ENCODE assay signal across 20 cellular contexts in the genomic region with DNA sequence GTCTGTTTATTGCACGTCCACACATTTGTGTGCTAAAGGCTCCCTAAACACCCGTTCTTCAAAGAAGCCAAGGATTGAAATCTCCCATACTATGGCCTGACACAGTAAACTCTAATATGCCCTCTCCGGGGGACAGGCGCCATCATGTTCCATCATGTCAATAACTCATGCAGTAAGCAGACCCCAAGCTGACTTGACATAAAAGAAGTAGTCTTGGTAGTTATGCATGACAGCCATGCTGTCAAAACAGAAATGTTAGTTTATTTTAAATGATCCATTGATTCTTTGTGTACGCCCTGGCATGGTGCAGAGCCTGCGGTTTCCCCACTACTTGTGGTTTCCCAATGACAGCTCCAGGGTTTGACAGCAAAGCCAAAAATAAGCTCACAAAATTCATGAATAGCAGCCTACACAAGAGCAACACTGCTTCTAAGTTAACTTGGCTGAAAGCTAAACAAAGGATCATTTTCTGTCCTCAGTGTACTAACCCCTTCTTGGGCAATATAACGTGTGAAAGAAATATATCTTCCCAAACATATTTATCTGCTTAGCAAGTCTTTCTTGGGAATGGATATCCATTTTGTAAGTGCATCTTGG. TPM values are rescaled to one million over a fixed set of nuclear protein-coding genes. Genes with fewer than 3 reads are reported as not detected.
A peak's percentile ranks its signal among the peaks of the same experiment; 100 is the strongest.
DNase-seq lines count a peak whose midpoint lies in the region; ATAC-seq and TF ChIP-seq lines count a peak whose summit lies in the region.
"Had no signal": no experiment of that assay in that cellular context is flagged by ENCODE, and none has a peak within 500 bp of the region (broad histone marks: within the 10 kb centered on the region; RNA-seq: fewer than 3 reads in every experiment).

No MANE protein-coding gene starts in this region.

- H3K27me3 ChIP-seq in mammary epithelial cell (ENCODE audit: insufficient read depth, low read length) (no peaks in the 10 kb centered on the region), breast epithelium (no peaks in the 10 kb centered on the region)
- H3K27me3 ChIP-seq: SJCRH30, testis had no signal

- H3K4me3 ChIP-seq in mammary epithelial cell (replicated peaks in 1 of 3; ENCODE audit: insufficient read depth in 1 of 3, low read depth in 2 of 3, low read length in 3 of 3), result no peak overlapping the region
- H3K4me3 ChIP-seq in breast epithelium, result no peak overlapping the region
- H3K4me3 ChIP-seq: A549, SJCRH30, testis had no signal

- DNase-seq in mammary epithelial cell (peak; percentile 55), breast epithelium (ENCODE audit: low spot score in 2 of 2) (no peak), NOMO-1 treated with DMSO at 0.1 percent for 48 hours (lab: John Stamatoyannopoulos, UW; ENCODE audit: unreplicated experiment) (peak; percentile 58), fibroblast of gingiva (ENCODE audit: low read depth) (peak; percentile 91), Ammon's horn (ENCODE audit: low spot score) (no peak), NCI-H774 (lab: John Stamatoyannopoulos, UW) (no peak), kidney tubule cell (ENCODE audit: low spot score) (no peak)
- DNase-seq: activated CD4-positive, alpha-beta T cell treated with anti-CD3 and anti-CD28 coated beads, Interleukin-2, amount 50 U/mL, for 48 hours; activated gamma-delta T cell; amniotic stem cell; KBM-7; natural killer cell; NCI-H2081 treated with DMSO at 0.1 percent for 48 hours; NCI-H526; SJCRH30; testis had no signal

- no peak overlapping the region for H3K27ac ChIP-seq in mammary epithelial cell (ENCODE audit: insufficient read depth, low read depth, low read length)
- H3K27ac ChIP-seq in breast epithelium, result no peak overlapping the region
- H3K27ac ChIP-seq: A549, SJCRH30, testis had no signal

- no peak for TF ChIP-seq CTCF in mammary epithelial cell (conservative IDR thresholded peaks at IDR 0.05 in 1 of 2, IDR thresholded peaks at IDR 0.05 in 1 of 2; ENCODE audit: extremely low read depth in 1 of 2, insufficient read depth in 1 of 2, low read depth in 1 of 2, low read length in 2 of 2)
- TF ChIP-seq CTCF in breast epithelium (IDR thresholded peaks at IDR 0.05), result no peak

- H3K9me3 ChIP-seq in mammary epithelial cell (replicated peaks; ENCODE audit: insufficient read depth, low read length) (no peaks in the 10 kb centered on the region), breast epithelium (no peaks in the 10 kb centered on the region)
- H3K9me3 ChIP-seq: A549, SJCRH30, testis had no signal

- H3K4me1 ChIP-seq in mammary epithelial cell (ENCODE audit: insufficient read depth, low read length) (peaks cover 35% of the 10 kb centered on the region), breast epithelium (no peaks in the 10 kb centered on the region)
- H3K4me1 ChIP-seq: A549, SJCRH30, testis had no signal

- intact Hi-C loops in mammary epithelial cell (cut with micrococcal nuclease) (loop anchor here (10.0 kb wide), 2 partner anchors 59 to 269 kb away; partner anchors contain the start of gene NF2), breast epithelium (cut with DNase I; ENCODE audit: low total_unique reads) (no loop called here)

- H3K36me3 ChIP-seq in mammary epithelial cell (ENCODE audit: insufficient read depth, low read length) (peaks cover 13% of the 10 kb centered on the region), breast epithelium (no peaks in the 10 kb centered on the region)

- no peak for TF ChIP-seq POLR2A in breast epithelium (IDR thresholded peaks at IDR 0.05)

- no TSS peak for BruUV-seq in mammary epithelial cell (replicated peaks; lab: Mats Ljungman, UMichigan)

- ATAC-seq in GM21381 (IDR thresholded peaks at IDR 0.05; ENCODE audit: unreplicated experiment), result no peak
- ATAC-seq: A549, natural killer cell had no signal

- H4K20me1 ChIP-seq in mammary epithelial cell (ENCODE audit: insufficient read depth, low read length), result no peaks in the 10 kb centered on the region

- 27% methylated on average over 7 of the region's 7 CpGs for WGBS in mammary epithelial cell (ENCODE audit: low coverage, missing lambda C conversion rate)

- in situ Hi-C loops in mammary epithelial cell (cut with MboI; ENCODE audit: low sequenced_read_pairs in 2 of 2), result no loop called here

- CTCF ChIA-PET in mammary epithelial cell (lab: Charles Lee; ENCODE audit: low non-redundant PET), result no interaction called here

- no peak overlapping the region for H3K4me2 ChIP-seq in mammary epithelial cell (ENCODE audit: insufficient read depth, low read depth, low read length)
- H3K4me2 ChIP-seq: A549 had no signal

- H3K9ac ChIP-seq in mammary epithelial cell (ENCODE audit: insufficient read depth, low read length), result no peak overlapping the region

- no peak overlapping the region for H2AFZ ChIP-seq in mammary epithelial cell (ENCODE audit: low read depth, low read length)

- no peaks in the 10 kb centered on the region for H3K79me2 ChIP-seq in mammary epithelial cell (ENCODE audit: insufficient read depth, low read length)

- dilution Hi-C loops in mammary epithelial cell (cut with HindIII; ENCODE audit: low sequenced_read_pairs), result no loop called here

RNA-seq across cellular contexts. Expression of gene CABP7, which starts 56.5 kb away (rescaled TPM):
- total RNA-seq in mammary epithelial cell (under 1 TPM in 1 of 2 donors, not detected in 1; under 0.01 TPM), breast epithelium (not detected)
- not detected for polyA plus RNA-seq in mammary epithelial cell
- not detected for polyA minus RNA-seq in mammary epithelial cell
- total RNA-seq: epithelial cell of proximal tubule, mesenteric fat pad had no signal

RNA-seq across cellular contexts. Expression of gene NF2, which starts 59.9 kb away (rescaled TPM):
- total RNA-seq in mammary epithelial cell, result 100 to 1,000 TPM in 1 of 2 donors, 10 to 100 TPM in 1; 95.2 to 138 TPM
- 58.3 TPM for polyA plus RNA-seq in mammary epithelial cell
- 140 TPM for polyA minus RNA-seq in mammary epithelial cell
- 10 to 100 TPM; 21.1 to 36.1 (median 31.8) TPM for total RNA-seq in breast epithelium

Comparison
In these comparisons a context has a peak if more than half of its experiments do, and no peak if none do; other contexts are left out.
1. DNase-seq: peak in mammary epithelial cell (single experiment), NOMO-1 treated with DMSO at 0.1 percent for 48 hours (single experiment) and fibroblast of gingiva (single experiment); none in breast epithelium (0 of 2), Ammon's horn (single experiment), NCI-H774 (single experiment) and kidney tubule cell (single experiment).